13 cellular contexts compared by ENCODE assay signal in genomic region chr5:146475190-146475801, GRCh38. TPM values are rescaled to one million over a fixed set of nuclear protein-coding genes. Genes with fewer than 3 reads are reported as not detected.
A peak's percentile ranks its signal among the peaks of the same experiment; 100 is the strongest.
DNase-seq lines count a peak whose midpoint lies in the region; ATAC-seq and TF ChIP-seq lines count a peak whose summit lies in the region.
"Had no signal": no experiment of that assay in that cellular context is flagged by ENCODE, and none has a peak within 500 bp of the region (broad histone marks: within the 10 kb centered on the region; RNA-seq: fewer than 3 reads in every experiment).

No MANE protein-coding gene starts in this region.

- peaks cover 21% of the 10 kb centered on the region for H3K36me3 Mint-ChIP-seq in progenitor cell of endocrine pancreas (ENCODE audit: insufficient read depth)

- peak; percentile 32 for DNase-seq in ELR (ENCODE audit: low read depth)
- DNase-seq in Karpas-422: peak; percentile 56
- DNase-seq in brain microvascular endothelial cell: peak; percentile 9
- DNase-seq in progenitor cell of endocrine pancreas (ENCODE audit: low spot score, unreplicated experiment): no peak
- no peak for DNase-seq in left colon
- no peak for DNase-seq in GM10248 (ENCODE audit: extremely low spot score)
- DNase-seq: activated CD4-positive, alpha-beta T cell treated with anti-CD3 and anti-CD28 coated beads for 36 hours; DMS79 treated with DMSO at 0.1 percent for 48 hours; mucosa of descending colon; NCI-H748 treated with DMSO at 0.1 percent for 48 hours had no signal

- TF ChIP-seq CTCF in brain microvascular endothelial cell (IDR thresholded peaks at IDR 0.05; ENCODE audit: low read depth, low read length, missing control alignments): peak; percentile 55
- TF ChIP-seq CTCF in progenitor cell of endocrine pancreas (IDR thresholded peaks at IDR 0.05; ENCODE audit: unreplicated experiment): peak; percentile 22
- TF ChIP-seq CTCF in GM10248 (IDR thresholded peaks at IDR 0.05; ENCODE audit: control extremely low read depth, extremely low read depth, low read depth, missing control alignments): no peak

- H3K9me3 ChIP-seq in Karpas-422 (ENCODE audit: low read length): no peaks in the 10 kb centered on the region
- H3K9me3 ChIP-seq: mucosa of descending colon had no signal

- H3K9me3 Mint-ChIP-seq in progenitor cell of endocrine pancreas (ENCODE audit: low read depth): no peaks in the 10 kb centered on the region
- H3K9me3 Mint-ChIP-seq: activated T-helper 1 cell treated with anti-CD3 and anti-CD28 coated beads, Interleukin-12 subunit alpha, Interleukin-12 subunit beta, Interleukin-2, Interleukin-4 antibody, amounts not matched to agents 30 ng/mL and 10 ng/mL and 1 ng/mL, durations not matched to agents 14 hours and 24 hours and 36 hours had no signal

- H3K36me3 ChIP-seq in Karpas-422 (ENCODE audit: insufficient read depth, low read length) (peaks cover 67% of the 10 kb centered on the region), brain microvascular endothelial cell (replicated peaks) (peaks cover 44% of the 10 kb centered on the region)

- 0 out of 2 replicates have a peak, but pooled peaks cover 3% of the 10 kb centered on the region for H4K20me1 ChIP-seq in Karpas-422 (ENCODE audit: insufficient read depth, low read depth, low read length)

- no peak overlapping the region for H3K4me2 ChIP-seq in Karpas-422 (ENCODE audit: low read depth, low read length, poor library complexity, severe bottlenecking)

- CTCF ChIA-PET in GM10248 (lab: Yijun Ruan, JAX): interaction anchor here (1.2 kb wide), 1 partner anchor 15 kb away, joined by 3 read pairs; no protein-coding TSS in a partner anchor

- H3K27ac Mint-ChIP-seq in progenitor cell of endocrine pancreas: no peak overlapping the region
- H3K27ac Mint-ChIP-seq: activated CD4-positive, alpha-beta T cell treated with anti-CD3 and anti-CD28 coated beads for 36 hours; activated T-helper 1 cell treated with anti-CD3 and anti-CD28 coated beads, Interleukin-12 subunit alpha, Interleukin-12 subunit beta, Interleukin-2, Interleukin-4 antibody, amounts not matched to agents 30 ng/mL and 10 ng/mL and 1 ng/mL, durations not matched to agents 14 hours and 24 hours and 36 hours had no signal

- H3K27me3 ChIP-seq in Karpas-422 (ENCODE audit: low read length) (no peaks in the 10 kb centered on the region), brain microvascular endothelial cell (replicated peaks) (no peaks in the 10 kb centered on the region)

- H2AFZ ChIP-seq in Karpas-422 (ENCODE audit: low read length): no peak overlapping the region

- peaks cover 1% of the 10 kb centered on the region for H3K4me1 Mint-ChIP-seq in progenitor cell of endocrine pancreas (ENCODE audit: low read depth)
- H3K4me1 Mint-ChIP-seq: activated CD4-positive, alpha-beta T cell treated with anti-CD3 and anti-CD28 coated beads for 36 hours had no signal

- ATAC-seq in GM21529 (IDR thresholded peaks at IDR 0.05; ENCODE audit: unreplicated experiment) (no peak), left colon (no peak)
- ATAC-seq: activated CD4-positive, alpha-beta T cell treated with anti-CD3 and anti-CD28 coated beads for 36 hours; mucosa of descending colon had no signal

- H3K9me2 ChIP-seq in Karpas-422 (replicated peaks; ENCODE audit: insufficient read depth, low read length): no peaks in the 10 kb centered on the region

- in situ Hi-C loops in brain microvascular endothelial cell (cut with HindIII; ENCODE audit: low pct_ligation_motif_present, low sequenced_read_pairs): no loop called here

- H3K4me1 ChIP-seq in Karpas-422 (ENCODE audit: low read length): peaks cover 3% of the 10 kb centered on the region; the same call in 1 of the 2 replicates

- H3K9ac ChIP-seq in Karpas-422 (ENCODE audit: low read length): no peak overlapping the region

- H3K4me3 ChIP-seq in Karpas-422 (ENCODE audit: low read length): no peak overlapping the region
- no peak overlapping the region for H3K4me3 ChIP-seq in brain microvascular endothelial cell (ENCODE audit: low read depth, low read length)
- H3K4me3 ChIP-seq: mucosa of descending colon had no signal

- no peak overlapping the region for H3K4me3 Mint-ChIP-seq in progenitor cell of endocrine pancreas (ENCODE audit: low read depth)
- H3K4me3 Mint-ChIP-seq: activated CD4-positive, alpha-beta T cell treated with anti-CD3 and anti-CD28 coated beads for 36 hours; activated T-helper 1 cell treated with anti-CD3 and anti-CD28 coated beads, Interleukin-12 subunit alpha, Interleukin-12 subunit beta, Interleukin-2, Interleukin-4 antibody, amounts not matched to agents 30 ng/mL and 10 ng/mL and 1 ng/mL, durations not matched to agents 14 hours and 24 hours and 36 hours had no signal

- no peaks in the 10 kb centered on the region for H3K27me3 Mint-ChIP-seq in progenitor cell of endocrine pancreas
- H3K27me3 Mint-ChIP-seq: activated CD4-positive, alpha-beta T cell treated with anti-CD3 and anti-CD28 coated beads for 36 hours had no signal

- POLR2A ChIA-PET in GM10248 (lab: Yijun Ruan, JAX): no interaction called here

- H3K27ac ChIP-seq in Karpas-422 (ENCODE audit: low read length) (no peak overlapping the region), brain microvascular endothelial cell (no peak overlapping the region)

- H3K79me2 ChIP-seq in Karpas-422 (ENCODE audit: low read length): peaks cover 79% of the 10 kb centered on the region

- intact Hi-C loops in left colon (cut with DNase I, micrococcal nuclease): no loop called here

RNA-seq across cellular contexts. Expression of gene TCERG1, which starts 28.2 kb away (rescaled TPM):
- 72.9 and 144 TPM in 2 replicates for total RNA-seq in Karpas-422 (2014; rRNA removed; shearing (Covaris generic); ENCODE audit: low replicate concordance)
- 113 and 121 TPM in 2 replicates for total RNA-seq in progenitor cell of endocrine pancreas
- total RNA-seq in left colon: 10 to 100 TPM; 46.0 to 54.1 TPM

RNA-seq across cellular contexts. Expression of gene GPR151, which starts 40.7 kb away (rescaled TPM):
- not detected in 2 replicates for total RNA-seq in Karpas-422 (2014; rRNA removed; shearing (Covaris generic); ENCODE audit: low replicate concordance)
- total RNA-seq in progenitor cell of endocrine pancreas: not detected in 2 replicates
- total RNA-seq in left colon: not detected
- total RNA-seq: activated CD4-positive, alpha-beta T cell treated with anti-CD3 and anti-CD28 coated beads for 36 hours; activated T-helper 1 cell treated with anti-CD3 and anti-CD28 coated beads, Interleukin-12 subunit alpha, Interleukin-12 subunit beta, Interleukin-2, Interleukin-4 antibody, amounts not matched to agents 30 ng/mL and 10 ng/mL and 1 ng/mL, durations not matched to agents 14 hours and 24 hours and 36 hours; HT-29; mucosa of descending colon had no signal

Comparison
In these comparisons a context has a peak if more than half of its experiments do, and no peak if none do; other contexts are left out.
1. DNase-seq: peak in ELR (single experiment), Karpas-422 (single experiment) and brain microvascular endothelial cell (single experiment); none in progenitor cell of endocrine pancreas (single experiment), left colon (0 of 2) and GM10248 (single experiment).